20 cellular contexts compared by ENCODE assay signal in the genomic region with DNA sequence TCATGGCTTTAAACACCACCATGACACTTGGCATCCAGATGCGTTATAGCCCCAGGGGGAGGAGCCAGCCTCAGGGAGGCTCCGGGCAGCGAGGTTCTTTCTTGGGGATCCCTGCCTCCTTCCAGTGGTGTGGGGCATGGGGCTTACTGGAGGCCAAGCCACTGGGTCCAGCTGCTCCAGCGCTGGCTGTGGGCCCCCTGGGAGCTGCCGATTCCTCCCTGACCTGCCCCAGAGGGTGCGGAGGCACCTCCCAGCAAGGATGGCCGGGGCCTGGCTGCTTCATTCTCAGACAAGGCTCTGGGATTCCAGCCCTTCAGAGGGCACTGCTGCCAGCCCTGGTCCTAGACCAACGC.
A peak's percentile ranks its signal among the peaks of the same experiment; 100 is the strongest.
DNase-seq lines count a peak whose midpoint lies in the region; ATAC-seq, FAIRE-seq and TF ChIP-seq lines count a peak whose summit lies in the region.
"Had no signal": no experiment of that assay in that cellular context is flagged by ENCODE, and none has a peak within 500 bp of the region (broad histone marks: within the 10 kb centered on the region; RNA-seq: fewer than 3 reads in every experiment).

No MANE protein-coding gene starts in this region.

- TF ChIP-seq EP300 in sigmoid colon (IDR thresholded peaks at IDR 0.05): no peak

- H3K9me3 ChIP-seq in heart right ventricle (no peaks in the 10 kb centered on the region), keratinocyte (ENCODE audit: control insufficient read depth, low read depth, low read length) (no peaks in the 10 kb centered on the region), sigmoid colon (no peaks in the 10 kb centered on the region), WERI-Rb-1 (ENCODE audit: severe bottlenecking) (no peaks in the 10 kb centered on the region)
- H3K9me3 ChIP-seq: SK-N-SH had no signal

- H3K79me2 ChIP-seq in keratinocyte (ENCODE audit: control insufficient read depth, insufficient read depth, low read length): no peaks in the 10 kb centered on the region

- H3K27ac ChIP-seq in heart right ventricle (peak overlapping the region in 3 of 10 donors; percentile 36 to 60 (median 47)), keratinocyte (ENCODE audit: control insufficient read depth, insufficient read depth, low read length) (peak overlapping the region; percentile 97), sigmoid colon (peak overlapping the region; percentile 69 to 84 (median 81)), WERI-Rb-1 (no peak overlapping the region)

- no peak for TF ChIP-seq POLR2A in sigmoid colon (IDR thresholded peaks at IDR 0.05)

- dilution Hi-C loops in keratinocyte (cut with MboI; ENCODE audit: extremely low pct_ligation_motif_present, low sequenced_read_pairs): no loop called here

- peaks cover 3 to 31% (median 17%) of the 10 kb centered on the region in 9 donors for H3K4me1 ChIP-seq in heart right ventricle
- H3K4me1 ChIP-seq in keratinocyte (ENCODE audit: control insufficient read depth, extremely low read depth, insufficient read depth, low read length): peaks cover 43% of the 10 kb centered on the region
- peaks cover 0 to 64% (median 50%) of the 10 kb centered on the region in 4 donors for H3K4me1 ChIP-seq in sigmoid colon

- no peaks in the 10 kb centered on the region for H4K20me1 ChIP-seq in keratinocyte (ENCODE audit: control insufficient read depth, extremely low read depth, insufficient read depth, low read length)

- H3K9ac ChIP-seq in keratinocyte (ENCODE audit: control insufficient read depth, extremely low read depth, insufficient read depth, low read length): peak overlapping the region; percentile 87
- H3K9ac ChIP-seq: SK-N-SH had no signal

- H3K4me3 ChIP-seq in heart right ventricle: no peak overlapping the region
- no peak overlapping the region for H3K4me3 ChIP-seq in keratinocyte (ENCODE audit: control insufficient read depth in 2 of 3, extremely low read depth in 1 of 3, insufficient read depth in 2 of 3, low read depth in 1 of 3, low read length in 3 of 3)
- no peak overlapping the region for H3K4me3 ChIP-seq in sigmoid colon
- no peak overlapping the region for H3K4me3 ChIP-seq in WERI-Rb-1 (ENCODE audit: low read depth, low read length)
- H3K4me3 ChIP-seq: cardiac muscle cell had no signal

- H3K27me3 ChIP-seq in heart right ventricle (peaks cover 0 to 17% (median 0%) of the 10 kb centered on the region in 7 donors), keratinocyte (ENCODE audit: control insufficient read depth, extremely low read depth, insufficient read depth, low read length) (no peaks in the 10 kb centered on the region), sigmoid colon (no peaks in the 10 kb centered on the region), WERI-Rb-1 (ENCODE audit: insufficient read depth, low read depth, severe bottlenecking) (no peaks in the 10 kb centered on the region)

- ATAC-seq in left ventricle myocardium superior (no peak), heart right ventricle (no peak)
- ATAC-seq: stimulated activated naive CD8-positive, alpha-beta T cell treated with anti-CD3 and anti-CD28 coated beads, Interleukin-15, amount 100 ng/mL, for 72 hours had no signal

- H3K9me1 ChIP-seq in keratinocyte (ENCODE audit: control insufficient read depth, extremely low read depth, insufficient read depth, low read length): no peaks in the 10 kb centered on the region

- intact Hi-C loops in left ventricle myocardium superior (cut with micrococcal nuclease): no loop called here
- intact Hi-C loops in heart right ventricle (cut with DNase I): loop anchor here in 1 of 10 donors (10.0 kb wide), 1 partner anchor 109 kb away; no protein-coding TSS in a partner anchor
- intact Hi-C loops in sigmoid colon (cut with DNase I): no loop called here

- TF ChIP-seq CTCF in heart right ventricle (IDR thresholded peaks at IDR 0.05) (no peak), keratinocyte (optimal IDR thresholded peaks at IDR 0.05 in 1 of 3, IDR thresholded peaks at IDR 0.05 in 1 of 3, conservative IDR thresholded peaks at IDR 0.05 in 1 of 3; ENCODE audit: extremely low read depth in 1 of 3, insufficient read depth in 2 of 3, low read length in 3 of 3) (no peak), sigmoid colon (IDR thresholded peaks at IDR 0.05) (no peak), WERI-Rb-1 (IDR thresholded peaks at IDR 0.05; ENCODE audit: low read depth, low read length) (no peak)

- peak; percentile 19 for DNase-seq in left ventricle myocardium superior
- no peak for DNase-seq in heart right ventricle
- DNase-seq in keratinocyte (ENCODE audit: low read depth, low spot score): no peak
- no peak for DNase-seq in sigmoid colon
- DNase-seq in GM19239 (ENCODE audit: insufficient read length, low spot score): no peak
- DNase-seq in activated CD4-positive, alpha-beta T cell treated with anti-CD3 and anti-CD28 coated beads, Interleukin-2, amount 50 U/mL, for 48 hours: no peak
- no peak for DNase-seq in foreskin melanocyte
- no peak for DNase-seq in WERI-Rb-1
- DNase-seq: activated CD4-positive, alpha-beta T cell treated with anti-CD3 and anti-CD28 coated beads for 1 hour; effector CD4-positive, alpha-beta T cell; NCI-H1436; NCI-H774; OCI-M1; stimulated activated CD4-positive, alpha-beta T cell treated with anti-CD3 and anti-CD28 coated beads, Interleukin-2, amount 100 ng/mL, for 24 hours; stimulated activated naive CD8-positive, alpha-beta T cell treated with anti-CD3 and anti-CD28 coated beads, Interleukin-15, amount 100 ng/mL, for 72 hours; T-helper 9 cell had no signal

- H2AFZ ChIP-seq in keratinocyte (ENCODE audit: control insufficient read depth, low read length): peak overlapping the region; percentile 43

- no peak overlapping the region for H3K4me2 ChIP-seq in keratinocyte (ENCODE audit: control insufficient read depth, extremely low read depth, insufficient read depth, low read depth, low read length)
- H3K4me2 ChIP-seq: SK-N-SH had no signal

- 90% methylated on average over 8 of the region's 8 CpGs for WGBS in heart right ventricle, 2 donors
- 90 to 93% methylated on average over 8 of the region's 8 CpGs for WGBS in sigmoid colon, 2 donors

- FAIRE-seq in keratinocyte (lab: Jason Lieb, UNC): no peak
- no peak for FAIRE-seq in GM19239 (lab: Jason Lieb, UNC)
- FAIRE-seq: A204.1, islet of Langerhans had no signal

- H3K36me3 ChIP-seq in heart right ventricle (peaks cover 0 to 41% (median 0%) of the 10 kb centered on the region in 9 donors), keratinocyte (ENCODE audit: control insufficient read depth in 2 of 2, extremely low read depth in 1 of 2, insufficient read depth in 2 of 2, low read length in 2 of 2) (peaks cover 0 to 2% of the 10 kb centered on the region in 2 experiments), sigmoid colon (peaks cover 0 to 16% (median 5%) of the 10 kb centered on the region in 4 donors), WERI-Rb-1 (peaks cover 10% of the 10 kb centered on the region)
- H3K36me3 ChIP-seq: cardiac muscle cell had no signal
